ENCODE assay signal across 17 cellular contexts in the genomic region with DNA sequence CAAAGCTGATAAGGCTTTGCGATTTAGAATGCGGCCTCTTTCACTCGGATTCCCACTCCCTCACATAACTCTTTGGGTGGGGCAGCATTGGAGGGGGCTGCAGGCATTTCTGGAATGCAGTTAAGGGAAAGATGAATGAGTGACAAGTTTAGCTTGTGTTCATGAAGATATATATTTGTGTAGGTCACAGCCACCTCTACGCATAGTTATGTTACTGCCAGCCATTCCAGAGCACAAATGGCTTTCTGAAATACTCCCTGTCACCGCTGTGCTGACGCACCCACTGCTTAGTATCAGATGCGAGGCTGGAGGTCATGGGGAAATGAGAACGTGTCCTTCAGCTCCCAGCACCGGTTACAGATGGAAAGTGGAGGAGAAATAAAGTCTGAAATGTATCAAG.
"Had no signal": no experiment of that assay in that cellular context is flagged by ENCODE, and none has a peak within 500 bp of the region (broad histone marks: within the 10 kb centered on the region; RNA-seq: fewer than 3 reads in every experiment).

No MANE protein-coding gene starts in this region.

- H3K4me3 Mint-ChIP-seq: activated CD4-positive, alpha-beta memory T cell treated with anti-CD3 and anti-CD28 coated beads for 36 hours; activated naive CD8-positive, alpha-beta T cell treated with anti-CD3 and anti-CD28 coated beads for 36 hours; natural killer cell; stimulated activated naive B cell treated with anti-CD40 and anti-IgM and Interleukin-4, amounts not matched to agents 10 μg/mL and 1 μg/mL and 100 μg/mL, for 72 hours; T-cell had no signal

- H3K36me3 ChIP-seq: esophagus squamous epithelium, lower lobe of right lung, spleen, uterus had no signal

- H3K9me3 ChIP-seq: esophagus squamous epithelium, lower lobe of right lung, spleen, uterus had no signal

- H3K4me3 ChIP-seq: esophagus squamous epithelium, lower lobe of right lung, spleen, uterus had no signal

- H3K27me3 ChIP-seq: esophagus squamous epithelium, spleen, uterus had no signal

- H3K27ac Mint-ChIP-seq: activated CD4-positive, alpha-beta memory T cell treated with anti-CD3 and anti-CD28 coated beads for 36 hours; activated naive CD8-positive, alpha-beta T cell treated with anti-CD3 and anti-CD28 coated beads for 36 hours; natural killer cell; stimulated activated naive B cell treated with anti-CD40 and anti-IgM and Interleukin-4, amounts not matched to agents 10 μg/mL and 1 μg/mL and 100 μg/mL, for 72 hours had no signal

- H3K4me1 ChIP-seq: spleen, uterus had no signal

- H3K27ac ChIP-seq: esophagus squamous epithelium, lower lobe of right lung, spleen, uterus had no signal

- H3K9me3 Mint-ChIP-seq: activated CD4-positive, alpha-beta memory T cell treated with anti-CD3 and anti-CD28 coated beads for 36 hours; activated naive CD8-positive, alpha-beta T cell treated with anti-CD3 and anti-CD28 coated beads for 36 hours; natural killer cell; stimulated activated naive B cell treated with anti-CD40 and anti-IgM and Interleukin-4, amounts not matched to agents 10 μg/mL and 1 μg/mL and 100 μg/mL, for 72 hours; T-cell had no signal

- H3K4me1 Mint-ChIP-seq: natural killer cell; stimulated activated naive B cell treated with anti-CD40 and anti-IgM and Interleukin-4, amounts not matched to agents 10 μg/mL and 1 μg/mL and 100 μg/mL, for 72 hours had no signal

- DNase-seq: activated CD4-positive, alpha-beta memory T cell treated with anti-CD3 and anti-CD28 coated beads for 36 hours; activated gamma-delta T cell; activated naive CD8-positive, alpha-beta T cell treated with anti-CD3 and anti-CD28 coated beads for 36 hours; activated T-cell treated with anti-CD3 and anti-CD28 coated beads, Interleukin-2, amount 50 U/mL, for 48 hours; aorta; esophagus squamous epithelium; foreskin fibroblast; head of caudate nucleus; kidney; lower lobe of right lung; natural killer cell; spleen; stimulated activated CD4-positive, alpha-beta T cell treated with anti-CD3 and anti-CD28 coated beads, Interleukin-1b, Interleukin-23, amount 100 ng/mL, for 48 hours; stimulated activated naive B cell treated with anti-CD40 and anti-IgM and Interleukin-4, amounts not matched to agents 10 μg/mL and 1 μg/mL and 100 μg/mL, for 72 hours; T-cell; T1000; uterus had no signal

- H3K36me3 Mint-ChIP-seq: activated CD4-positive, alpha-beta memory T cell treated with anti-CD3 and anti-CD28 coated beads for 36 hours; activated naive CD8-positive, alpha-beta T cell treated with anti-CD3 and anti-CD28 coated beads for 36 hours; natural killer cell; stimulated activated naive B cell treated with anti-CD40 and anti-IgM and Interleukin-4, amounts not matched to agents 10 μg/mL and 1 μg/mL and 100 μg/mL, for 72 hours; T-cell had no signal

- H3K27me3 Mint-ChIP-seq: activated CD4-positive, alpha-beta memory T cell treated with anti-CD3 and anti-CD28 coated beads for 36 hours; activated naive CD8-positive, alpha-beta T cell treated with anti-CD3 and anti-CD28 coated beads for 36 hours; T-cell had no signal

- ATAC-seq: lower lobe of right lung; natural killer cell; stimulated activated naive B cell treated with anti-CD40 and anti-IgM and Interleukin-4, amounts not matched to agents 10 μg/mL and 1 μg/mL and 100 μg/mL, for 72 hours; T-cell had no signal
